8 cellular contexts compared by ENCODE assay signal in the genomic region with DNA sequence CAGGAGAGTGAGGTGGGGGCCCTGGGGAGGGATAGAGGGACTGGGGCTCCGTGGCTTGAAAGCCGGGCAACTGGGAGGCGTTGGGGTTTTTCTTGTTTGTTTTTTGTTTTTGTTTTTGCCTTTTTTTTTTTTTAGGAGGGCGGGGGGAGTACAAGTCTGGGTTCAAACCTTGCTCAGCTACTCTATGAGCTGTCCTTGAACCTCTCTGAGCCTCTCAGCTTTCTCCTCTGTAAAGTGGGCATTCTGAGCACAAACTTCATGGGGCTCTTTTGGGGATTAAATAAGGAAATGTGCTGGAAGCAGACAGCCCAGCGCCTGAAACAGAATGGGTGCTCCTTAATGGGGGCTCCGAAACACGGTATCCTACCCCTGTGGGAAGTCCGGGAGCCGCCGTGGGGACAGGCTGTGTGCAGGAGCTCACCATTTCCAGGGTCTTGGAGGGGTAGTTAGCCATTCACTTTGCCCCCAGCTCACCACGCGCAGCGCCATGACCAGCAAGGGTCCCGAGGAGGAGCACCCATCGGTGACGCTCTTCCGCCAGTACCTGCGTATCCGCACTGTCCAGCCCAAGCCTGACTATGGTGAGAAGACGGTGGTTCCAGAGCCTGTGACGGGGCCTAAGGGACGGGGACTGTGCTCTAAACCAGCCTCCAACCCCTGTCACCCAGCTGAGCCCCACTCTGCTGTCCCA. TPM values are rescaled to one million over a fixed set of nuclear protein-coding genes. Genes with fewer than 3 reads are reported as not detected.
DNase-seq lines count a peak whose midpoint lies in the region; ATAC-seq and TF ChIP-seq lines count a peak whose summit lies in the region.

No MANE protein-coding gene starts in this region.

- peaks cover 7 to 29% (median 24%) of the 10 kb centered on the region in 4 donors for H3K4me1 Mint-ChIP-seq in CD4-positive, alpha-beta memory T cell

- no peaks in the 10 kb centered on the region for H3K36me3 ChIP-seq in CD4-positive, alpha-beta memory T cell (ENCODE audit: insufficient read depth, low read length)
- peaks cover 0 to 13% (median 0%) of the 10 kb centered on the region in 3 donors for H3K36me3 ChIP-seq in Peyer's patch
- no peaks in the 10 kb centered on the region for H3K36me3 ChIP-seq in neutrophil

- H3K9me3 ChIP-seq in CD4-positive, alpha-beta memory T cell (ENCODE audit: control insufficient read depth in 1 of 2, low read length in 2 of 2): no peaks in the 10 kb centered on the region
- H3K9me3 ChIP-seq in Peyer's patch: no peaks in the 10 kb centered on the region
- H3K9me3 ChIP-seq in neutrophil: no peaks in the 10 kb centered on the region

- peaks cover 26% of the 10 kb centered on the region for H3K4me1 ChIP-seq in CD4-positive, alpha-beta memory T cell (ENCODE audit: insufficient read depth, low read length)
- H3K4me1 ChIP-seq in Peyer's patch: peaks cover 0 to 45% (median 12%) of the 10 kb centered on the region in 4 donors
- peaks cover 17 to 18% of the 10 kb centered on the region in 2 experiments for H3K4me1 ChIP-seq in neutrophil (ENCODE audit: control insufficient read depth in 1 of 2, insufficient read depth in 1 of 2, low read depth in 1 of 2, low read length in 1 of 2)

- no peaks in the 10 kb centered on the region for H3K36me3 Mint-ChIP-seq in CD4-positive, alpha-beta memory T cell

- H3K27ac Mint-ChIP-seq in CD4-positive, alpha-beta memory T cell: peak overlapping the region; percentile 84 to 97 (median 92)

- H3K27me3 Mint-ChIP-seq in CD4-positive, alpha-beta memory T cell: no peaks in the 10 kb centered on the region

- intact Hi-C loops in CD4-positive, alpha-beta memory T cell (cut with micrococcal nuclease): loop anchor here (1.0 kb wide), 1 partner anchor 8 kb away; a partner anchor contains a TSS

- POLR2A ChIA-PET in CD4-positive, alpha-beta memory T cell (lab: Charles Lee; ENCODE audit: partially characterized antibody): interaction anchor here (0.6 to 8.2 kb wide), 14 partner anchors 8 to 1416 kb away, joined by 3 to 65 read pairs (median 8); a partner anchor contains a TSS

- H3K27me3 ChIP-seq in CD4-positive, alpha-beta memory T cell (ENCODE audit: insufficient read depth, low read length): no peaks in the 10 kb centered on the region
- H3K27me3 ChIP-seq in Peyer's patch (no peaks in the 10 kb centered on the region), neutrophil (no peaks in the 10 kb centered on the region)

- H3K9me3 Mint-ChIP-seq in CD4-positive, alpha-beta memory T cell: no peaks in the 10 kb centered on the region

- DNase-seq in CD4-positive, alpha-beta memory T cell: no peak
- DNase-seq in Peyer's patch: no peak
- DNase-seq in epithelial cell of prostate (ENCODE audit: low read depth, low spot score): no peak
- no peak for DNase-seq in omental fat pad (ENCODE audit: low spot score)
- no peak for DNase-seq in anterior cingulate cortex (lab: John Stamatoyannopoulos, UW)
- DNase-seq in NCI-H2171 treated with DMSO at 0.1 percent for 48 hours (lab: John Stamatoyannopoulos, UW): no peak

- CTCF ChIA-PET in CD4-positive, alpha-beta memory T cell (lab: Charles Lee; ENCODE audit: partially characterized antibody): interaction anchor here (0.6 to 4.5 kb wide), 9 partner anchors 10 to 588 kb away, joined by 3 to 47 read pairs (median 4); a partner anchor contains a TSS

- H3K4me3 Mint-ChIP-seq in CD4-positive, alpha-beta memory T cell: peak overlapping the region; percentile 83 to 96 (median 90)

- peak in 1 of 2 donors; percentile 50 for TF ChIP-seq POLR2A in Peyer's patch (IDR thresholded peaks at IDR 0.05)

- peak overlapping the region; percentile 77 for H3K27ac ChIP-seq in CD4-positive, alpha-beta memory T cell (ENCODE audit: low read depth, low read length)
- H3K27ac ChIP-seq in Peyer's patch: peak overlapping the region; percentile 91 to 98 (median 94)
- H3K27ac ChIP-seq in epithelial cell of prostate: peak overlapping the region; percentile 96
- peak overlapping the region; percentile 50 for H3K27ac ChIP-seq in neutrophil

- H3K4me3 ChIP-seq in CD4-positive, alpha-beta memory T cell (ENCODE audit: low read length in 2 of 2): peak overlapping the region; percentile 29 to 36
- H3K4me3 ChIP-seq in Peyer's patch (peak overlapping the region; percentile 60 to 68 (median 66)), neutrophil (ENCODE audit: low read depth in 1 of 2, low read length in 1 of 2) (peak overlapping the region; percentile 72 to 77)

- ATAC-seq in omental fat pad (ENCODE audit: low FRiP score) (no peak), HG02798 (IDR thresholded peaks at IDR 0.05; ENCODE audit: poor library complexity, unreplicated experiment) (no peak)

- no peak for TF ChIP-seq CTCF in Peyer's patch (IDR thresholded peaks at IDR 0.05)
- no peak for TF ChIP-seq CTCF in neutrophil (IDR thresholded peaks at IDR 0.05)
- TF ChIP-seq CTCF in omental fat pad (IDR thresholded peaks at IDR 0.05): no peak

RNA-seq across cellular contexts. Expression of a gene that starts 0.4 kb away (rescaled TPM):
- 1 to 10 TPM; 7.7 to 8.4 TPM for total RNA-seq in CD4-positive, alpha-beta memory T cell
- 10 to 100 TPM; 11.4 to 14.9 TPM for polyA plus RNA-seq in CD4-positive, alpha-beta memory T cell
- total RNA-seq in Peyer's patch: 100 to 1,000 TPM in 3 of 4 donors, 10 to 100 TPM in 1; 95.7 to 977 (median 609) TPM
- total RNA-seq in omental fat pad: 10 to 100 TPM; 34.0 to 57.7 (median 52.1) TPM

RNA-seq across cellular contexts. Expression of a gene that starts 8.9 kb away (rescaled TPM):
- total RNA-seq in CD4-positive, alpha-beta memory T cell: 10 to 100 TPM; 23.7 to 24.5 TPM
- polyA plus RNA-seq in CD4-positive, alpha-beta memory T cell: 100 to 1,000 TPM in 1 of 2 donors, 10 to 100 TPM in 1; 95.6 to 136 TPM
- 10 to 100 TPM in 2 of 4 donors, 1 to 10 TPM in 2; 3.9 to 11.6 (median 7.7) TPM for total RNA-seq in Peyer's patch
- 10 to 100 TPM; 19.0 to 53.4 (median 24.5) TPM for total RNA-seq in omental fat pad

RNA-seq across cellular contexts. Expression of a gene that starts 9.9 kb away (rescaled TPM):
- 10 to 100 TPM; 82.1 to 85.6 TPM for total RNA-seq in CD4-positive, alpha-beta memory T cell
- polyA plus RNA-seq in CD4-positive, alpha-beta memory T cell: 100 to 1,000 TPM in 1 of 2 donors, 10 to 100 TPM in 1; 77.4 to 112 TPM
- total RNA-seq in Peyer's patch (100 to 1,000 TPM in 3 of 4 donors, 10 to 100 TPM in 1; 43.7 to 135 (median 127) TPM), omental fat pad (10 to 100 TPM; 57.3 to 87.1 (median 80.9) TPM)

RNA-seq across cellular contexts. Expression of a gene that starts 12.0 kb away (rescaled TPM):
- 1,000 to 10,000 TPM; 1,263 to 1,270 TPM for total RNA-seq in CD4-positive, alpha-beta memory T cell
- polyA plus RNA-seq in CD4-positive, alpha-beta memory T cell: 1,000 to 10,000 TPM in 1 of 2 donors, 100 to 1,000 TPM in 1; 967 to 1,467 TPM
- total RNA-seq in Peyer's patch (100 to 1,000 TPM; 643 to 841 (median 711) TPM), omental fat pad (1,000 to 10,000 TPM; 1,723 to 2,189 (median 1,972) TPM)

RNA-seq across cellular contexts. Expression of a gene that starts 16.5 kb away (rescaled TPM):
- 10 to 100 TPM; 18.7 to 20.5 TPM for total RNA-seq in CD4-positive, alpha-beta memory T cell
- polyA plus RNA-seq in CD4-positive, alpha-beta memory T cell: 10 to 100 TPM; 13.0 to 19.4 TPM
- total RNA-seq in Peyer's patch (10 to 100 TPM; 31.3 to 44.7 (median 37.7) TPM), omental fat pad (10 to 100 TPM; 21.4 to 84.0 (median 23.4) TPM)
